13 cellular contexts compared by ENCODE assay signal in genomic region chr10:2885276-2885955, GRCh38.
"Had no signal": no experiment of that assay in that cellular context is flagged by ENCODE, and none has a peak within 500 bp of the region (broad histone marks: within the 10 kb centered on the region; RNA-seq: fewer than 3 reads in every experiment).

No MANE protein-coding gene starts in this region.

- H3K4me1 ChIP-seq: parathyroid adenoma, stomach had no signal

- H2AFZ ChIP-seq: parathyroid adenoma had no signal

- H3K27me3 ChIP-seq: brain microvascular endothelial cell, stomach had no signal

- H3K36me3 ChIP-seq: brain microvascular endothelial cell, stomach, thoracic aorta had no signal

- H3K9ac ChIP-seq: parathyroid adenoma had no signal

- H3K9me3 ChIP-seq: stomach, thoracic aorta had no signal

- ATAC-seq: activated T-cell treated with anti-CD3 and anti-CD28 coated beads, Interleukin-2, amount 50 U/mL, for 4 hours; effector memory CD8-positive, alpha-beta T cell had no signal

- DNase-seq: activated CD4-positive, alpha-beta memory T cell treated with anti-CD3 and anti-CD28 coated beads for 36 hours; activated gamma-delta T cell; activated T-cell treated with anti-CD3 and anti-CD28 coated beads, Interleukin-2, amount 50 U/mL, for 4 hours; brain microvascular endothelial cell; cerebellar nuclear complex; effector memory CD8-positive, alpha-beta T cell; hippocampal formation; stimulated activated CD4-positive, alpha-beta T cell treated with anti-CD3 and anti-CD28 coated beads, Interleukin-15, amount 100 ng/mL, for 24 hours; stimulated activated CD4-positive, alpha-beta T cell treated with anti-CD3 and anti-CD28 coated beads, Interleukin-4, amount 100 ng/mL, for 24 hours; stomach had no signal

- H3K27ac ChIP-seq: brain microvascular endothelial cell, parathyroid adenoma, stomach, thoracic aorta, VCaP had no signal

- H3K4me3 ChIP-seq: stomach, thoracic aorta had no signal
